31 cellular contexts compared by ENCODE assay signal in the genomic region with DNA sequence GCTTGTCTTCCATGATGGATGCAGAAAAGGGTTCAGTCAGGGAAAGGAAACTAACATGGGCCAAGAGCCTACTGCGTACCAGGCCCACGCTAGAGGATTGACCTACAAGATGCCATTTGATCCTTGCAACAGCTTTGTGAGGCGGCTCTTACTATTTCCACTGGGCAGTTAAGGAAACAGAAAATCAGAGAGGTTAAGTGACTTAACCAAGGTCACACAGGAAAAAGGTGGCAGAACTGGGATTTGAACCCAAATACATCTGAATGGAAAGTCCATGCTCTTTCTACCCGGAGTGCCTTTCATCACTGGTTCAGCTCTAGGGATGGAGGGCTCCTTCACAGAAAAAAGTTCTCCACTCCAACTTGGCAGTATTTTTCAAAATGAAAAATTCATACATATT. TPM values are rescaled to one million over a fixed set of nuclear protein-coding genes. Genes with fewer than 3 reads are reported as not detected.
"Had no signal": no experiment of that assay in that cellular context is flagged by ENCODE, and none has a peak within 500 bp of the region (broad histone marks: within the 10 kb centered on the region; RNA-seq: fewer than 3 reads in every experiment).

No MANE protein-coding gene starts in this region.

- H3K27me3 ChIP-seq: brain microvascular endothelial cell, heart left ventricle had no signal

- H3K4me1 ChIP-seq: foreskin keratinocyte had no signal

- H3K27ac ChIP-seq: brain microvascular endothelial cell, foreskin keratinocyte had no signal

- DNase-seq: activated CD4-positive, alpha-beta memory T cell treated with anti-CD3 and anti-CD28 coated beads for 36 hours; activated CD4-positive, alpha-beta T cell treated with anti-CD3 and anti-CD28 coated beads for 36 hours; activated CD4-positive, alpha-beta T cell treated with anti-CD3 and anti-CD28 coated beads, Interleukin-2, amount 10 ng/mL, durations not matched to agents 24 days and 14 days; activated CD4-positive, CD25-positive, alpha-beta regulatory T cell; activated CD4-positive, CD25-positive, alpha-beta regulatory T cell treated with anti-CD3 and anti-CD28 coated beads, Interleukin-2, amount 50 U/mL, for 72 hours; activated CD8-positive, alpha-beta memory T cell treated with anti-CD3 and anti-CD28 coated beads, Interleukin-2, amount 10 ng/mL, durations not matched to agents 7 days and 5 days; activated CD8-positive, alpha-beta memory T cell treated with anti-CD3 and anti-CD28 coated beads, Interleukin-2, amount 50 U/mL, for 4 hours; activated CD8-positive, alpha-beta T cell treated with anti-CD3 and anti-CD28 coated beads, Interleukin-2, amount 10 ng/mL, durations not matched to agents 7 days and 5 days; activated effector memory CD4-positive, alpha-beta T cell treated with anti-CD3 and anti-CD28 coated beads, Interleukin-2, amount 50 U/mL, for 16 hours; activated naive CD4-positive, alpha-beta T cell treated with anti-CD3 and anti-CD28 coated beads, Interleukin-2, amount 10 ng/mL, durations not matched to agents 7 days and 5 days; activated naive CD8-positive, alpha-beta T cell treated with anti-CD3 and anti-CD28 coated beads, Interleukin-2, amount 10 ng/mL, durations not matched to agents 7 days and 5 days; activated T-cell treated with anti-CD3 and anti-CD28 coated beads, Interleukin-2, amount 50 U/mL, for 1 hour; activated T-cell treated with anti-CD3 and anti-CD28 coated beads, Interleukin-2, amount 50 U/mL, for 48 hours; anterior cingulate cortex; brain microvascular endothelial cell; cortex of kidney; effector memory CD4-positive, alpha-beta T cell; endodermal cell; erythroblast; foreskin keratinocyte; gastrocnemius medialis; glutamatergic neuron; heart left ventricle; T-helper 1 cell; T-helper 2 cell had no signal

- H3K36me3 Mint-ChIP-seq: activated CD4-positive, alpha-beta memory T cell treated with anti-CD3 and anti-CD28 coated beads for 36 hours; activated CD8-positive, alpha-beta memory T cell treated with anti-CD3 and anti-CD28 coated beads, Interleukin-2, amount 10 ng/mL, durations not matched to agents 7 days and 5 days; activated naive CD4-positive, alpha-beta T cell treated with anti-CD3 and anti-CD28 coated beads, Interleukin-2, amount 10 ng/mL, durations not matched to agents 7 days and 5 days; activated naive CD4-positive, alpha-beta T cell treated with anti-CD3 and anti-CD28 coated beads, Interleukin-2, amount 50 U/mL, for 72 hours; activated naive CD8-positive, alpha-beta T cell treated with anti-CD3 and anti-CD28 coated beads, Interleukin-2, amount 10 ng/mL, durations not matched to agents 7 days and 5 days had no signal

- H3K9me3 ChIP-seq: esophagus muscularis mucosa, gastrocnemius medialis, heart left ventricle had no signal

- ATAC-seq: activated CD4-positive, alpha-beta T cell treated with anti-CD3 and anti-CD28 coated beads for 36 hours; activated CD8-positive, alpha-beta memory T cell treated with anti-CD3 and anti-CD28 coated beads, Interleukin-2, amount 10 ng/mL, durations not matched to agents 7 days and 5 days; activated CD8-positive, alpha-beta T cell treated with anti-CD3 and anti-CD28 coated beads, Interleukin-2, amount 10 ng/mL, durations not matched to agents 7 days and 5 days; activated naive CD4-positive, alpha-beta T cell treated with anti-CD3 and anti-CD28 coated beads, Interleukin-2, amount 50 U/mL, for 72 hours; foreskin keratinocyte; gastrocnemius medialis had no signal

- H3K36me3 ChIP-seq: brain microvascular endothelial cell, gastrocnemius medialis, heart left ventricle had no signal

- H3K9me3 Mint-ChIP-seq: activated CD4-positive, alpha-beta memory T cell treated with anti-CD3 and anti-CD28 coated beads for 36 hours; activated CD4-positive, alpha-beta T cell treated with anti-CD3 and anti-CD28 coated beads, Interleukin-2, amount 10 ng/mL, durations not matched to agents 24 days and 14 days; activated naive CD4-positive, alpha-beta T cell treated with anti-CD3 and anti-CD28 coated beads, Interleukin-2, amount 10 ng/mL, durations not matched to agents 7 days and 5 days; activated naive CD4-positive, alpha-beta T cell treated with anti-CD3 and anti-CD28 coated beads, Interleukin-2, amount 50 U/mL, for 72 hours; activated naive CD8-positive, alpha-beta T cell treated with anti-CD3 and anti-CD28 coated beads, Interleukin-2, amount 10 ng/mL, durations not matched to agents 7 days and 5 days; activated T-helper 1 cell treated with anti-CD3 and anti-CD28 coated beads, Interleukin-12 subunit alpha, Interleukin-12 subunit beta, Interleukin-2, Interleukin-4 antibody, amounts not matched to agents 30 ng/mL and 10 ng/mL and 1 ng/mL, durations not matched to agents 14 hours and 24 hours and 36 hours; activated T-helper 2 cell treated with anti-CD3 and anti-CD28 coated beads, Interferon-gamma antibody, Interleukin-2, Interleukin-4, amounts not matched to agents 10 μg/mL and 5 μg/mL and 100 μg/mL, durations not matched to agents 14 hours and 24 hours and 36 hours; central memory CD8-positive, alpha-beta T cell; endodermal cell had no signal

- H3K4me3 Mint-ChIP-seq: activated CD4-positive, alpha-beta memory T cell treated with anti-CD3 and anti-CD28 coated beads for 36 hours; activated CD4-positive, alpha-beta T cell treated with anti-CD3 and anti-CD28 coated beads for 36 hours; activated CD4-positive, alpha-beta T cell treated with anti-CD3 and anti-CD28 coated beads, Interleukin-2, amount 10 ng/mL, durations not matched to agents 24 days and 14 days; activated CD8-positive, alpha-beta memory T cell treated with anti-CD3 and anti-CD28 coated beads, Interleukin-2, amount 10 ng/mL, durations not matched to agents 7 days and 5 days; activated CD8-positive, alpha-beta T cell treated with anti-CD3 and anti-CD28 coated beads, Interleukin-2, amount 10 ng/mL, durations not matched to agents 7 days and 5 days; activated naive CD4-positive, alpha-beta T cell treated with anti-CD3 and anti-CD28 coated beads, Interleukin-2, amount 10 ng/mL, durations not matched to agents 7 days and 5 days; activated naive CD8-positive, alpha-beta T cell treated with anti-CD3 and anti-CD28 coated beads, Interleukin-2, amount 10 ng/mL, durations not matched to agents 7 days and 5 days; activated T-helper 1 cell treated with anti-CD3 and anti-CD28 coated beads, Interleukin-12 subunit alpha, Interleukin-12 subunit beta, Interleukin-2, Interleukin-4 antibody, amounts not matched to agents 30 ng/mL and 10 ng/mL and 1 ng/mL, durations not matched to agents 14 hours and 24 hours and 36 hours; central memory CD8-positive, alpha-beta T cell; endodermal cell had no signal

- H3K4me1 Mint-ChIP-seq: activated CD4-positive, alpha-beta T cell treated with anti-CD3 and anti-CD28 coated beads for 36 hours; activated CD4-positive, alpha-beta T cell treated with anti-CD3 and anti-CD28 coated beads, Interleukin-2, amount 10 ng/mL, durations not matched to agents 24 days and 14 days; activated naive CD4-positive, alpha-beta T cell treated with anti-CD3 and anti-CD28 coated beads, Interleukin-2, amount 10 ng/mL, durations not matched to agents 7 days and 5 days; central memory CD8-positive, alpha-beta T cell had no signal

- H3K27ac Mint-ChIP-seq: activated CD4-positive, alpha-beta memory T cell treated with anti-CD3 and anti-CD28 coated beads for 36 hours; activated CD4-positive, alpha-beta T cell treated with anti-CD3 and anti-CD28 coated beads for 36 hours; activated CD4-positive, alpha-beta T cell treated with anti-CD3 and anti-CD28 coated beads, Interleukin-2, amount 10 ng/mL, durations not matched to agents 24 days and 14 days; activated CD8-positive, alpha-beta memory T cell treated with anti-CD3 and anti-CD28 coated beads, Interleukin-2, amount 10 ng/mL, durations not matched to agents 7 days and 5 days; activated CD8-positive, alpha-beta T cell treated with anti-CD3 and anti-CD28 coated beads, Interleukin-2, amount 10 ng/mL, durations not matched to agents 7 days and 5 days; activated naive CD4-positive, alpha-beta T cell treated with anti-CD3 and anti-CD28 coated beads, Interleukin-2, amount 50 U/mL, for 72 hours; activated naive CD8-positive, alpha-beta T cell treated with anti-CD3 and anti-CD28 coated beads, Interleukin-2, amount 10 ng/mL, durations not matched to agents 7 days and 5 days; activated T-helper 1 cell treated with anti-CD3 and anti-CD28 coated beads, Interleukin-12 subunit alpha, Interleukin-12 subunit beta, Interleukin-2, Interleukin-4 antibody, amounts not matched to agents 30 ng/mL and 10 ng/mL and 1 ng/mL, durations not matched to agents 14 hours and 24 hours and 36 hours; activated T-helper 2 cell treated with anti-CD3 and anti-CD28 coated beads, Interferon-gamma antibody, Interleukin-2, Interleukin-4, amounts not matched to agents 10 μg/mL and 5 μg/mL and 100 μg/mL, durations not matched to agents 14 hours and 24 hours and 36 hours; endodermal cell had no signal

- H3K4me3 ChIP-seq: esophagus muscularis mucosa, gastrocnemius medialis, heart left ventricle had no signal

RNA-seq across cellular contexts. Expression of a gene that starts 50.0 kb away (rescaled TPM):
- total RNA-seq: activated CD4-positive, alpha-beta memory T cell treated with anti-CD3 and anti-CD28 coated beads for 36 hours; activated CD4-positive, alpha-beta T cell treated with anti-CD3 and anti-CD28 coated beads for 36 hours; activated CD4-positive, alpha-beta T cell treated with anti-CD3 and anti-CD28 coated beads, Interleukin-2, amount 10 ng/mL, durations not matched to agents 24 days and 14 days; activated CD8-positive, alpha-beta memory T cell treated with anti-CD3 and anti-CD28 coated beads for 36 hours; activated CD8-positive, alpha-beta memory T cell treated with anti-CD3 and anti-CD28 coated beads, Interleukin-2, amount 10 ng/mL, durations not matched to agents 7 days and 5 days; activated CD8-positive, alpha-beta T cell treated with anti-CD3 and anti-CD28 coated beads, Interleukin-2, amount 10 ng/mL, durations not matched to agents 7 days and 5 days; activated naive CD8-positive, alpha-beta T cell treated with anti-CD3 and anti-CD28 coated beads, Interleukin-2, amount 10 ng/mL, durations not matched to agents 7 days and 5 days; activated T-helper 1 cell treated with anti-CD3 and anti-CD28 coated beads, Interleukin-12 subunit alpha, Interleukin-12 subunit beta, Interleukin-2, Interleukin-4 antibody, amounts not matched to agents 30 ng/mL and 10 ng/mL and 1 ng/mL, durations not matched to agents 14 hours and 24 hours and 36 hours; activated T-helper 2 cell treated with anti-CD3 and anti-CD28 coated beads, Interferon-gamma antibody, Interleukin-2, Interleukin-4, amounts not matched to agents 10 μg/mL and 5 μg/mL and 100 μg/mL, durations not matched to agents 14 hours and 24 hours and 36 hours had no signal
